In genomic region chr5:142769251-142769792, GRCh38 we compare ENCODE assay signal across 8 cellular contexts. TPM values are rescaled to one million over a fixed set of nuclear protein-coding genes. Genes with fewer than 3 reads are reported as not detected.
A peak's percentile ranks its signal among the peaks of the same experiment; 100 is the strongest.
DNase-seq lines count a peak whose midpoint lies in the region; ATAC-seq, FAIRE-seq and TF ChIP-seq lines count a peak whose summit lies in the region.

No MANE protein-coding gene starts in this region.

- H3K27ac ChIP-seq in skeletal muscle tissue (ENCODE audit: low read depth, low read length): peak overlapping the region; percentile 72

- peak overlapping the region; percentile 81 to 88 (median 88) for H3K9ac ChIP-seq in skeletal muscle tissue (ENCODE audit: low read depth in 1 of 3, low read length in 3 of 3)

- no peaks in the 10 kb centered on the region for H3K36me3 Mint-ChIP-seq in activated T-cell treated with anti-CD3 and anti-CD28 coated beads, Interleukin-2, amount 50 U/mL, for 72 hours (ENCODE audit: insufficient read depth in 2 of 2)
- H3K36me3 Mint-ChIP-seq in WTC11: no peaks in the 10 kb centered on the region
- no peaks in the 10 kb centered on the region for H3K36me3 Mint-ChIP-seq in glutamatergic neuron (ENCODE audit: unreplicated experiment)

- ATAC-seq in activated T-cell treated with anti-CD3 and anti-CD28 coated beads, Interleukin-2, amount 50 U/mL, for 72 hours (replicated peaks in 1 of 2): no peak
- ATAC-seq in WTC11 (no peak), HG03196 (IDR thresholded peaks at IDR 0.05; ENCODE audit: unreplicated experiment) (no peak)

- TF ChIP-seq POLR2A in GM12892 (IDR thresholded peaks at IDR 0.05; ENCODE audit: low read depth, low read length): no peak

- no peaks in the 10 kb centered on the region for H3K9me3 Mint-ChIP-seq in activated T-cell treated with anti-CD3 and anti-CD28 coated beads, Interleukin-2, amount 50 U/mL, for 72 hours
- H3K9me3 Mint-ChIP-seq in WTC11 (no peaks in the 10 kb centered on the region), glutamatergic neuron (ENCODE audit: unreplicated experiment) (no peaks in the 10 kb centered on the region)

- no peak for FAIRE-seq in GM12892 (lab: Jason Lieb, UNC)

- peak overlapping the region; percentile 84 to 89 for H3K4me3 Mint-ChIP-seq in activated T-cell treated with anti-CD3 and anti-CD28 coated beads, Interleukin-2, amount 50 U/mL, for 72 hours
- H3K4me3 Mint-ChIP-seq in WTC11 (peak overlapping the region; percentile 93), glutamatergic neuron (ENCODE audit: unreplicated experiment) (peak overlapping the region; percentile 92)

- DNase-seq in activated T-cell treated with anti-CD3 and anti-CD28 coated beads, Interleukin-2, amount 50 U/mL, for 72 hours: peak; percentile 28 to 32
- DNase-seq in activated T-cell treated with anti-CD3 and anti-CD28 coated beads for 4 hours (no peak), WTC11 (ENCODE audit: low spot score) (no peak), glutamatergic neuron (peak; percentile 38), GM12892 (ENCODE audit: insufficient read length) (no peak), NCI-H2029 treated with DMSO at 0.1 percent for 48 hours (lab: John Stamatoyannopoulos, UW) (no peak)

- no peak for TF ChIP-seq CTCF in WTC11 (IDR thresholded peaks at IDR 0.05)
- no peak for TF ChIP-seq CTCF in glutamatergic neuron (IDR thresholded peaks at IDR 0.05; ENCODE audit: partially characterized antibody, unreplicated experiment)

- H3K27me3 ChIP-seq in skeletal muscle tissue (ENCODE audit: control insufficient read depth in 3 of 3, insufficient read depth in 3 of 3, low read length in 3 of 3): no peaks in the 10 kb centered on the region

- no peaks in the 10 kb centered on the region for H3K36me3 ChIP-seq in skeletal muscle tissue (ENCODE audit: control insufficient read depth in 3 of 3, insufficient read depth in 3 of 3, low read length in 3 of 3)

- POLR2A ChIA-PET in WTC11 (lab: Charles Lee): interaction anchor here (0.6 kb wide), 1 partner anchor 112 kb away, joined by 3 read pairs; no protein-coding TSS in a partner anchor

- CTCF ChIA-PET in WTC11 (lab: Charles Lee): interaction anchor here (0.8 to 4.3 kb wide), 10 partner anchors 16 to 119 kb away, joined by 3 to 46 read pairs (median 6); no protein-coding TSS in a partner anchor

- H3K4me3 ChIP-seq in skeletal muscle tissue (ENCODE audit: low read length in 3 of 3): peak overlapping the region; percentile 90 to 96 (median 95)

- peaks cover 23 to 32% (median 26%) of the 10 kb centered on the region in 3 donors for H3K4me1 ChIP-seq in skeletal muscle tissue (ENCODE audit: control insufficient read depth in 3 of 3, insufficient read depth in 3 of 3, low read length in 3 of 3)

- H3K27me3 Mint-ChIP-seq in activated T-cell treated with anti-CD3 and anti-CD28 coated beads, Interleukin-2, amount 50 U/mL, for 72 hours (ENCODE audit: low read depth): no peaks in the 10 kb centered on the region
- H3K27me3 Mint-ChIP-seq in WTC11 (ENCODE audit: low read depth): peaks cover 12% of the 10 kb centered on the region; the same call in 1 of the 2 replicates
- H3K27me3 Mint-ChIP-seq in glutamatergic neuron (ENCODE audit: unreplicated experiment): peaks cover 7% of the 10 kb centered on the region

- no peaks in the 10 kb centered on the region for H3K9me3 ChIP-seq in skeletal muscle tissue (ENCODE audit: control insufficient read depth in 3 of 3, low read length in 3 of 3)

- H3K27ac Mint-ChIP-seq in activated T-cell treated with anti-CD3 and anti-CD28 coated beads, Interleukin-2, amount 50 U/mL, for 72 hours: peak overlapping the region; percentile 20
- H3K27ac Mint-ChIP-seq in WTC11 (peak overlapping the region; percentile 85), glutamatergic neuron (ENCODE audit: unreplicated experiment) (peak overlapping the region; percentile 39)

- H3K4me1 Mint-ChIP-seq in activated T-cell treated with anti-CD3 and anti-CD28 coated beads, Interleukin-2, amount 50 U/mL, for 72 hours (ENCODE audit: low read depth): peaks cover 36% of the 10 kb centered on the region
- H3K4me1 Mint-ChIP-seq in WTC11 (peaks cover 35% of the 10 kb centered on the region), glutamatergic neuron (ENCODE audit: low read depth, unreplicated experiment) (no peaks in the 10 kb centered on the region)

TF ChIP-seq in WTC11, 78 proteins besides CTCF, POLR2A, EP300 and RAD21:
- TF ChIP-seq MYBL2 (CRISPR knock-in tag; IDR thresholded peaks at IDR 0.05): no peak
- no peak for TF ChIP-seq CBFB (CRISPR knock-in tag; IDR thresholded peaks at IDR 0.05; ENCODE audit: low read depth)
- TF ChIP-seq USF1 (CRISPR knock-in tag; IDR thresholded peaks at IDR 0.05): no peak

RNA-seq across cellular contexts. Expression of gene ARHGAP26, which starts 0.9 kb away (rescaled TPM):
- total RNA-seq in activated T-cell treated with anti-CD3 and anti-CD28 coated beads, Interleukin-2, amount 50 U/mL, for 72 hours: 10 to 100 TPM; 24.0 to 24.3 TPM
- total RNA-seq in WTC11 (2021): 19.1 to 22.3 TPM (median 21.8 TPM) in 3 replicates
- total RNA-seq in glutamatergic neuron (ENCODE audit: unreplicated experiment): 20.1 TPM
- 28.7 TPM for total RNA-seq in skeletal muscle tissue
- polyA plus RNA-seq in GM12892 (2012; ENCODE audit: missing spikeins): 25.5 TPM

Comparison
In these comparisons a context has a peak if more than half of its experiments do, and no peak if none do; other contexts are left out.
1. DNase-seq: peak in activated T-cell treated with anti-CD3 and anti-CD28 coated beads, Interleukin-2, amount 50 U/mL, for 72 hours (2 of 2) and glutamatergic neuron (single experiment); none in activated T-cell treated with anti-CD3 and anti-CD28 coated beads for 4 hours (single experiment), WTC11 (single experiment), GM12892 (single experiment) and NCI-H2029 treated with DMSO at 0.1 percent for 48 hours (single experiment).
2. H3K27ac Mint-ChIP-seq: peak in every context shown above with its lines; median percentile 85 in WTC11; 39 in glutamatergic neuron; 20 in activated T-cell treated with anti-CD3 and anti-CD28 coated beads, Interleukin-2, amount 50 U/mL, for 72 hours.
3. Peak in every context shown above with its lines, with median percentiles within 50 percentile points of each other: H3K4me3 Mint-ChIP-seq.